Comparison of ENCODE assay signal across 1 cellular context in genomic region chr3:178086419-178086818, GRCh38.
TF ChIP-seq lines count a peak whose summit lies in the region.

No MANE protein-coding gene starts in this region.

TF ChIP-seq in SK-N-SH, 30 proteins besides CTCF, POLR2A, EP300 and RAD21 (continued from another document):
- TF ChIP-seq IRF3 (IDR thresholded peaks at IDR 0.05; ENCODE audit: low read depth, low read length) (no peak), ELF1 (IDR thresholded peaks at IDR 0.05) (no peak), YY1 (IDR thresholded peaks at IDR 0.05; ENCODE audit: low read depth) (no peak), USF1 (IDR thresholded peaks at IDR 0.05; ENCODE audit: borderline replicate concordance, low read depth) (no peak), RFX5 (IDR thresholded peaks at IDR 0.05; ENCODE audit: low read length) (no peak), MAX (IDR thresholded peaks at IDR 0.05; ENCODE audit: low read depth) (no peak), SIN3A (IDR thresholded peaks at IDR 0.05; ENCODE audit: borderline replicate concordance, low read depth, low read length) (no peak), MEF2A (IDR thresholded peaks at IDR 0.05; ENCODE audit: borderline replicate concordance, low read depth) (no peak), GABPA (IDR thresholded peaks at IDR 0.05; ENCODE audit: low read depth) (no peak), JUND (IDR thresholded peaks at IDR 0.05) (no peak), EZH2phosphoT487 (IDR thresholded peaks at IDR 0.05; ENCODE audit: borderline replicate concordance, low read depth) (no peak), TCF12 (IDR thresholded peaks at IDR 0.05) (no peak), POLR2AphosphoS5 (IDR thresholded peaks at IDR 0.05; ENCODE audit: low read depth, low read length) (no peak), FOXM1 (IDR thresholded peaks at IDR 0.05; ENCODE audit: low read depth) (no peak)
